22 cellular contexts compared by ENCODE assay signal in genomic region chr5:14125262-14125661, GRCh38.
"Had no signal": no experiment of that assay in that cellular context is flagged by ENCODE, and none has a peak within 500 bp of the region (broad histone marks: within the 10 kb centered on the region; RNA-seq: fewer than 3 reads in every experiment).

No MANE protein-coding gene starts in this region.

- H3K4me3 ChIP-seq: cardiac muscle cell had no signal

- FAIRE-seq: RCC 7860, TTC549 had no signal

- H3K36me3 Mint-ChIP-seq: activated CD4-positive, alpha-beta memory T cell treated with anti-CD3 and anti-CD28 coated beads for 36 hours; activated naive CD4-positive, alpha-beta T cell treated with anti-CD3 and anti-CD28 coated beads, Interleukin-2, amount 10 ng/mL, durations not matched to agents 7 days and 5 days; activated naive CD8-positive, alpha-beta T cell treated with anti-CD3 and anti-CD28 coated beads for 36 hours; T-cell had no signal

- DNase-seq: activated CD4-positive, alpha-beta memory T cell treated with anti-CD3 and anti-CD28 coated beads for 36 hours; activated CD4-positive, alpha-beta T cell treated with anti-CD3 and anti-CD28 coated beads, Interleukin-2, amount 10 ng/mL, durations not matched to agents 7 days and 5 days; activated CD4-positive, CD25-positive, alpha-beta regulatory T cell; activated CD8-positive, alpha-beta memory T cell treated with anti-CD3 and anti-CD28 coated beads for 24 hours; activated gamma-delta T cell treated with Interleukin-2 at 50 U/mL for 16 hours; activated naive CD4-positive, alpha-beta T cell treated with anti-CD3 and anti-CD28 coated beads, Interleukin-2, amount 10 ng/mL, durations not matched to agents 7 days and 5 days; activated naive CD8-positive, alpha-beta T cell treated with anti-CD3 and anti-CD28 coated beads for 36 hours; activated T-cell treated with anti-CD3 and anti-CD28 coated beads, Interleukin-2, amount 50 U/mL, for 4 hours; brain microvascular endothelial cell; cerebellar nuclear complex; NCI-H1092; NCI-H1417; NCI-H1930; NCI-H446; SHP77; T-cell; T-helper 2 cell; T1000 had no signal

- H3K27ac Mint-ChIP-seq: activated CD4-positive, alpha-beta memory T cell treated with anti-CD3 and anti-CD28 coated beads for 36 hours; activated CD4-positive, alpha-beta T cell treated with anti-CD3 and anti-CD28 coated beads, Interleukin-2, amount 10 ng/mL, durations not matched to agents 7 days and 5 days; activated naive CD4-positive, alpha-beta T cell treated with anti-CD3 and anti-CD28 coated beads, Interleukin-2, amount 10 ng/mL, durations not matched to agents 7 days and 5 days; activated naive CD8-positive, alpha-beta T cell treated with anti-CD3 and anti-CD28 coated beads for 36 hours; activated T-helper 17 cell treated with anti-CD3 and anti-CD28 coated beads, Interleukin-2, amount 50 U/mL, for 72 hours; T-cell had no signal

- H3K4me3 Mint-ChIP-seq: activated CD4-positive, alpha-beta memory T cell treated with anti-CD3 and anti-CD28 coated beads for 36 hours; activated CD4-positive, alpha-beta T cell treated with anti-CD3 and anti-CD28 coated beads, Interleukin-2, amount 10 ng/mL, durations not matched to agents 7 days and 5 days; activated naive CD4-positive, alpha-beta T cell treated with anti-CD3 and anti-CD28 coated beads, Interleukin-2, amount 10 ng/mL, durations not matched to agents 7 days and 5 days; activated naive CD8-positive, alpha-beta T cell treated with anti-CD3 and anti-CD28 coated beads for 36 hours; activated T-cell treated with anti-CD3 and anti-CD28 coated beads, Interleukin-2, amount 50 U/mL, for 4 hours; activated T-helper 17 cell treated with anti-CD3 and anti-CD28 coated beads, Interleukin-2, amount 50 U/mL, for 72 hours; T-cell had no signal

- H3K9me3 Mint-ChIP-seq: activated CD4-positive, alpha-beta memory T cell treated with anti-CD3 and anti-CD28 coated beads for 36 hours; activated CD4-positive, alpha-beta T cell treated with anti-CD3 and anti-CD28 coated beads, Interleukin-2, amount 10 ng/mL, durations not matched to agents 7 days and 5 days; activated naive CD4-positive, alpha-beta T cell treated with anti-CD3 and anti-CD28 coated beads, Interleukin-2, amount 10 ng/mL, durations not matched to agents 7 days and 5 days; activated naive CD8-positive, alpha-beta T cell treated with anti-CD3 and anti-CD28 coated beads for 36 hours; activated T-cell treated with anti-CD3 and anti-CD28 coated beads, Interleukin-2, amount 50 U/mL, for 4 hours; activated T-helper 17 cell treated with anti-CD3 and anti-CD28 coated beads, Interleukin-2, amount 50 U/mL, for 72 hours had no signal

- ATAC-seq: activated T-cell treated with anti-CD3 and anti-CD28 coated beads, Interleukin-2, amount 50 U/mL, for 4 hours; activated T-helper 17 cell treated with anti-CD3 and anti-CD28 coated beads, Interleukin-2, amount 50 U/mL, for 72 hours; T-cell had no signal

- H3K27me3 ChIP-seq: brain microvascular endothelial cell, cardiac muscle cell had no signal

- H3K4me1 Mint-ChIP-seq: activated CD4-positive, alpha-beta T cell treated with anti-CD3 and anti-CD28 coated beads, Interleukin-2, amount 10 ng/mL, durations not matched to agents 7 days and 5 days; activated naive CD4-positive, alpha-beta T cell treated with anti-CD3 and anti-CD28 coated beads, Interleukin-2, amount 10 ng/mL, durations not matched to agents 7 days and 5 days; activated naive CD8-positive, alpha-beta T cell treated with anti-CD3 and anti-CD28 coated beads for 36 hours; activated T-helper 17 cell treated with anti-CD3 and anti-CD28 coated beads, Interleukin-2, amount 50 U/mL, for 72 hours; T-cell had no signal

- H3K27me3 Mint-ChIP-seq: activated CD4-positive, alpha-beta memory T cell treated with anti-CD3 and anti-CD28 coated beads for 36 hours; activated naive CD8-positive, alpha-beta T cell treated with anti-CD3 and anti-CD28 coated beads for 36 hours; T-cell had no signal

- H3K36me3 ChIP-seq: brain microvascular endothelial cell, cardiac muscle cell had no signal

- H3K27ac ChIP-seq: brain microvascular endothelial cell, cardiac muscle cell had no signal
